15 cellular contexts compared by ENCODE assay signal in genomic region chr7:151366872-151367207, GRCh38. TPM values are rescaled to one million over a fixed set of nuclear protein-coding genes. Genes with fewer than 3 reads are reported as not detected.
DNase-seq lines count a peak whose midpoint lies in the region; ATAC-seq and TF ChIP-seq lines count a peak whose summit lies in the region.
"Had no signal": no experiment of that assay in that cellular context is flagged by ENCODE, and none has a peak within 500 bp of the region (broad histone marks: within the 10 kb centered on the region; RNA-seq: fewer than 3 reads in every experiment).

No MANE protein-coding gene starts in this region.

- DNase-seq in AG04450 (ENCODE audit: low read depth, low spot score) (peak; percentile 80), Panc1 (ENCODE audit: low read depth, low spot score) (no peak), fibroblast of villous mesenchyme (ENCODE audit: low read depth) (peak; percentile 87), non-pigmented ciliary epithelial cell (ENCODE audit: low read depth) (peak; percentile 46), MM.1S (no peak), dorsolateral prefrontal cortex (no peak), NCI-H2196 treated with DMSO at 0.1 percent for 48 hours (lab: John Stamatoyannopoulos, UW; ENCODE audit: unreplicated experiment) (no peak)
- DNase-seq: activated T-cell treated with anti-CD3 and anti-CD28 coated beads, Interleukin-2, amount 50 U/mL, for 1 hour; DMS79 treated with DMSO at 0.1 percent for 48 hours; naive B cell; NCI-H1436; NCI-H82 had no signal

- no peak overlapping the region for H3K4me2 ChIP-seq in MM.1S (ENCODE audit: low read depth, low read length)

- TF ChIP-seq CTCF in AG04450 (IDR thresholded peaks at IDR 0.05; ENCODE audit: low read depth, low read length) (no peak), Panc1 (IDR thresholded peaks at IDR 0.05) (no peak), fibroblast of villous mesenchyme (IDR thresholded peaks at IDR 0.05; ENCODE audit: insufficient read depth, low read depth, low read length) (no peak), MM.1S (IDR thresholded peaks at IDR 0.05; ENCODE audit: low read length) (no peak), dorsolateral prefrontal cortex (IDR thresholded peaks at IDR 0.05 in 54 of 56, conservative IDR thresholded peaks at IDR 0.05 in 2 of 56; ENCODE audit: low read depth in 1 of 56, partially characterized antibody in 56 of 56) (no peak)

- no TSS peak for BruUV-seq in Panc1 (replicated peaks; lab: Mats Ljungman, UMichigan)

- no peaks in the 10 kb centered on the region for H3F3A ChIP-seq in MM.1S (ENCODE audit: insufficient read depth, low read length)

- peak overlapping the region; percentile 96 for H3K27ac ChIP-seq in AG04450 (ENCODE audit: low read depth, low read length)
- peak overlapping the region; percentile 60 for H3K27ac ChIP-seq in Panc1 (ENCODE audit: low read length)
- no peak overlapping the region for H3K27ac ChIP-seq in MM.1S (ENCODE audit: low read length)
- H3K27ac ChIP-seq in dorsolateral prefrontal cortex: peak overlapping the region in 12 of 59 donors; percentile 2 to 48 (median 12)

- no peak for ATAC-seq in Panc1
- no peak for ATAC-seq in HG03108 (IDR thresholded peaks at IDR 0.05; ENCODE audit: unreplicated experiment)

- H3K9me3 ChIP-seq in AG04450 (ENCODE audit: control insufficient read depth, insufficient read depth, low read length) (no peaks in the 10 kb centered on the region), Panc1 (ENCODE audit: control insufficient read depth, insufficient read depth, low read depth, low read length) (no peaks in the 10 kb centered on the region), MM.1S (replicated peaks; ENCODE audit: insufficient read depth, low read length) (no peaks in the 10 kb centered on the region)
- H3K9me3 ChIP-seq: tibial nerve had no signal

- H3K4me3 ChIP-seq in AG04450 (ENCODE audit: low read depth, low read length) (no peak overlapping the region), Panc1 (ENCODE audit: low read depth in 2 of 2, low read length in 2 of 2) (no peak overlapping the region), fibroblast of villous mesenchyme (ENCODE audit: low read depth, low read length) (no peak overlapping the region), MM.1S (ENCODE audit: low read length) (no peak overlapping the region), dorsolateral prefrontal cortex (no peak overlapping the region)
- H3K4me3 ChIP-seq: tibial nerve had no signal

- POLR2A ChIA-PET in AG04450 (lab: Yijun Ruan, JAX) (interaction anchor here (0.5 to 3.5 kb wide), 6 partner anchors 25 to 369 kb away, joined by 3 to 17 read pairs (median 5); partner anchors contain the start of gene NUB1), Panc1 (lab: Charles Lee) (interaction anchor here (0.6 kb wide), 1 partner anchor 284 kb away, joined by 3 read pairs; no protein-coding TSS in a partner anchor)

- no peaks in the 10 kb centered on the region for H3K27me3 ChIP-seq in AG04450 (ENCODE audit: control insufficient read depth, insufficient read depth, low read length)
- H3K27me3 ChIP-seq in Panc1 (ENCODE audit: control insufficient read depth, insufficient read depth, low read length): no peaks in the 10 kb centered on the region
- no peaks in the 10 kb centered on the region for H3K27me3 ChIP-seq in MM.1S (replicated peaks; ENCODE audit: insufficient read depth, low read length)
- H3K27me3 ChIP-seq in dorsolateral prefrontal cortex: no peaks in the 10 kb centered on the region
- H3K27me3 ChIP-seq: tibial nerve had no signal

- in situ Hi-C loops in Panc1 (cut with HindIII; ENCODE audit: low pct_unique_long_range_greater_than_20kb, low sequenced_read_pairs): loop anchor here (5.0 kb wide), 1 partner anchor 80 kb away; no protein-coding TSS in a partner anchor

- no peaks in the 10 kb centered on the region for H3K9me2 ChIP-seq in MM.1S (replicated peaks; ENCODE audit: insufficient read depth, low read length)

- no peak overlapping the region for H3K9ac ChIP-seq in MM.1S (ENCODE audit: low read length)

- H4K20me1 ChIP-seq in MM.1S (ENCODE audit: insufficient read depth, low read length): no peaks in the 10 kb centered on the region

- no peaks in the 10 kb centered on the region for H3K79me2 ChIP-seq in MM.1S (ENCODE audit: low read length)

- H3K4me1 ChIP-seq in Panc1 (ENCODE audit: control insufficient read depth, insufficient read depth, low read length): peaks cover 13% of the 10 kb centered on the region
- no peaks in the 10 kb centered on the region for H3K4me1 ChIP-seq in MM.1S (ENCODE audit: low read length)

- CTCF ChIA-PET in AG04450 (lab: Charles Lee) (interaction anchor here (0.7 to 6.7 kb wide), 8 partner anchors 22 to 416 kb away, joined by 3 to 109 read pairs (median 4); no protein-coding TSS in a partner anchor), Panc1 (lab: Charles Lee) (no interaction called here)

- no peak overlapping the region for H2AFZ ChIP-seq in MM.1S (ENCODE audit: low read length)

- intact Hi-C loops in Panc1 (cut with micrococcal nuclease; ENCODE audit: unreplicated experiment): no loop called here
- intact Hi-C loops in dorsolateral prefrontal cortex (cut with DNase I): loop anchor here in 1 of 2 donors (5.0 to 10.0 kb wide), 3 partner anchors 85 to 390 kb away; no protein-coding TSS in a partner anchor

- H3K36me3 ChIP-seq in Panc1 (ENCODE audit: control insufficient read depth, insufficient read depth, low read length) (peaks cover 6% of the 10 kb centered on the region), MM.1S (replicated peaks; ENCODE audit: insufficient read depth, low read length) (no peaks in the 10 kb centered on the region)

RNA-seq across cellular contexts. Expression of gene NUB1, which starts 25.2 kb away (rescaled TPM):
- polyA plus RNA-seq in AG04450 (2011; rRNA removed): 42.7 and 64.1 TPM in 2 replicates
- 23.9 and 30.9 TPM in 2 replicates for polyA minus RNA-seq in AG04450 (2011; rRNA and poly(A)+ RNA removed)
- total RNA-seq in Panc1 (2021; ENCODE audit: unreplicated experiment) (50.5 TPM), fibroblast of villous mesenchyme (38.7 and 51.0 TPM in 2 replicates), dorsolateral prefrontal cortex (10 to 100 TPM; 34.9 to 62.3 (median 46.5) TPM)
- 41.4 TPM for polyA plus RNA-seq in Panc1 (2012; ENCODE audit: insufficient read length)

RNA-seq across cellular contexts. Expression of gene WDR86, which starts 43.0 kb away (rescaled TPM):
- 0.15 and 0.17 TPM in 2 replicates for polyA plus RNA-seq in AG04450 (2011; rRNA removed)
- 0.65 and 0.83 TPM in 2 replicates for polyA minus RNA-seq in AG04450 (2011; rRNA and poly(A)+ RNA removed)
- total RNA-seq in Panc1 (2021; ENCODE audit: unreplicated experiment) (0.72 TPM), fibroblast of villous mesenchyme (0.32 and 1.3 TPM in 2 replicates), dorsolateral prefrontal cortex (10 to 100 TPM in 25 of 120 experiments, 1 to 10 TPM in 95; 1.3 to 28.5 (median 7.1) TPM)
- polyA plus RNA-seq in Panc1 (2012; ENCODE audit: insufficient read length): 1.2 TPM
- total RNA-seq: SK-MEL-5 had no signal

Comparison
In these comparisons a context has a peak if more than half of its experiments do, and no peak if none do; other contexts are left out.
1. DNase-seq: peak in AG04450 (single experiment), fibroblast of villous mesenchyme (single experiment) and non-pigmented ciliary epithelial cell (single experiment); none in Panc1 (single experiment), MM.1S (single experiment), dorsolateral prefrontal cortex (0 of 10) and NCI-H2196 treated with DMSO at 0.1 percent for 48 hours (single experiment).